ENCODE assay signal across 1 cellular context in genomic region chr17:42980274-42980765, GRCh38.
TF ChIP-seq lines count a peak whose summit lies in the region.

TSS of gene RUNDC1 (plus strand) at chr17:42980565. CDS start at chr17:42980577, 12 bp downstream.

TF ChIP-seq in HepG2, 621 proteins besides CTCF, POLR2A, EP300 and RAD21 (continued from another document and continues in another):
- TF ChIP-seq GRHL1 (CRISPR knock-in tag; conservative IDR thresholded peaks at IDR 0.05) (no peak), HES4 (CRISPR knock-in tag; IDR thresholded peaks at IDR 0.05; ENCODE audit: borderline replicate concordance) (no peak), ZNF501 (CRISPR knock-in tag; IDR thresholded peaks at IDR 0.05) (peak; percentile 50; the same call in 1 of the 2 replicates), RELA (CRISPR knock-in tag; IDR thresholded peaks at IDR 0.05) (0 out of 2 replicates have a peak, but pooled peaks have one; percentile 79), ZNF124 (CRISPR knock-in tag; IDR thresholded peaks at IDR 0.05) (0 out of 2 replicates have a peak, but pooled peaks have one; percentile 19), GZF1 (CRISPR knock-in tag; IDR thresholded peaks at IDR 0.05) (no peak), ZNF292 (CRISPR knock-in tag; IDR thresholded peaks at IDR 0.05; ENCODE audit: borderline replicate concordance, low read depth) (no peak), STAT6 (CRISPR knock-in tag; IDR thresholded peaks at IDR 0.05; ENCODE audit: borderline replicate concordance) (no peak), ZNF207 (IDR thresholded peaks at IDR 0.05; ENCODE audit: borderline replicate concordance) (no peak), PLSCR1 (CRISPR knock-in tag; IDR thresholded peaks at IDR 0.05; ENCODE audit: borderline replicate concordance) (no peak), MNT (IDR thresholded peaks at IDR 0.05) (peak; percentile 10; the same call in 1 of the 2 replicates), ZBTB20 (CRISPR knock-in tag; IDR thresholded peaks at IDR 0.05; ENCODE audit: borderline replicate concordance, low read depth) (no peak), PHF5A (CRISPR knock-in tag; IDR thresholded peaks at IDR 0.05; ENCODE audit: low read depth, unreplicated experiment) (no peak), FOXO4 (CRISPR knock-in tag; conservative IDR thresholded peaks at IDR 0.05) (no peak), RBM22 (optimal IDR thresholded peaks at IDR 0.05; ENCODE audit: low read length) (peak; percentile 99), DMTF1 (CRISPR knock-in tag; IDR thresholded peaks at IDR 0.05) (no peak), KAT7 (CRISPR knock-in tag; IDR thresholded peaks at IDR 0.05; ENCODE audit: borderline replicate concordance) (peak; percentile 56), ZNF816 (CRISPR knock-in tag; IDR thresholded peaks at IDR 0.05; ENCODE audit: borderline replicate concordance) (no peak), HBP1 (CRISPR knock-in tag; IDR thresholded peaks at IDR 0.05; ENCODE audit: low read depth) (peak; percentile 84), MEF2D (CRISPR knock-in tag; IDR thresholded peaks at IDR 0.05) (no peak), ZNF281 (CRISPR knock-in tag; IDR thresholded peaks at IDR 0.05; ENCODE audit: borderline replicate concordance) (0 out of 2 replicates have a peak, but pooled peaks have one; percentile 18), ZNF800 (CRISPR knock-in tag; IDR thresholded peaks at IDR 0.05) (0 out of 2 replicates have a peak, but pooled peaks have one; percentile 59), TIGD3 (CRISPR knock-in tag; IDR thresholded peaks at IDR 0.05; ENCODE audit: borderline replicate concordance) (no peak), ZMYM4 (CRISPR knock-in tag; IDR thresholded peaks at IDR 0.05) (peak; percentile 62; the same call in 1 of the 2 replicates), ZNF264 (CRISPR knock-in tag; IDR thresholded peaks at IDR 0.05) (no peak), HNF4G (IDR thresholded peaks at IDR 0.05; ENCODE audit: borderline replicate concordance, low read depth, low read length) (no peak), HNF4G (CRISPR knock-in tag; IDR thresholded peaks at IDR 0.05; ENCODE audit: borderline replicate concordance, low read depth) (no peak), XBP1 (CRISPR knock-in tag; IDR thresholded peaks at IDR 0.05) (no peak), ZSCAN20 (CRISPR knock-in tag; IDR thresholded peaks at IDR 0.05; ENCODE audit: borderline replicate concordance) (0 out of 2 replicates have a peak, but pooled peaks have one; percentile 22), ZMYM2 (CRISPR knock-in tag; IDR thresholded peaks at IDR 0.05) (no peak), ATAD3A (CRISPR knock-in tag; IDR thresholded peaks at IDR 0.05) (no peak), AGO1 (IDR thresholded peaks at IDR 0.05; ENCODE audit: low read depth, low read length, poor library complexity, severe bottlenecking) (peak; percentile 79), HNRNPLL (IDR thresholded peaks at IDR 0.05; ENCODE audit: low read depth, low read length, poor library complexity, severe bottlenecking) (no peak), DMAP1 (CRISPR knock-in tag; IDR thresholded peaks at IDR 0.05) (peak; percentile 52), DR1 (CRISPR knock-in tag; IDR thresholded peaks at IDR 0.05) (0 out of 2 replicates have a peak, but pooled peaks have one; percentile 10), ZBTB8A (CRISPR knock-in tag; IDR thresholded peaks at IDR 0.05; ENCODE audit: borderline replicate concordance, low read depth) (no peak), ZGPAT (CRISPR knock-in tag; IDR thresholded peaks at IDR 0.05) (peak; percentile 56)
